Comparison of ENCODE assay signal across 8 cellular contexts in genomic region chr18:63074987-63075404, GRCh38.
DNase-seq lines count a peak whose midpoint lies in the region; ATAC-seq and TF ChIP-seq lines count a peak whose summit lies in the region.

No MANE protein-coding gene starts in this region.

- TF ChIP-seq RAD21 in liver (IDR thresholded peaks at IDR 0.05): peak in 1 of 2 donors; percentile 21

- no peaks in the 10 kb centered on the region for H3K36me3 ChIP-seq in Caco-2 (ENCODE audit: control insufficient read depth, insufficient read depth, low read length)
- H3K36me3 ChIP-seq in liver (ENCODE audit: control insufficient read depth in 4 of 4, insufficient read depth in 3 of 4, low read depth in 1 of 4, low read length in 3 of 4): no peaks in the 10 kb centered on the region

- H3K27ac Mint-ChIP-seq in Caco-2 (ENCODE audit: unreplicated experiment): peak overlapping the region; percentile 71

- TF ChIP-seq CTCF in Caco-2 (IDR thresholded peaks at IDR 0.05; ENCODE audit: insufficient read depth in 1 of 2, low read depth in 1 of 2, low read length in 1 of 2, severe bottlenecking in 1 of 2, unreplicated experiment in 1 of 2) (no peak), liver (IDR thresholded peaks at IDR 0.05; ENCODE audit: low read depth, low read length, missing input control) (no peak)

- no peaks in the 10 kb centered on the region for H3K27me3 Mint-ChIP-seq in Caco-2 (ENCODE audit: insufficient read depth, unreplicated experiment)

- TF ChIP-seq POLR2A in GM18505 (IDR thresholded peaks at IDR 0.05; ENCODE audit: borderline replicate concordance, extremely low read depth, insufficient read depth, insufficient read length): no peak

- H3K27me3 ChIP-seq in Caco-2 (replicated peaks; ENCODE audit: control insufficient read depth, insufficient read depth, low read length): no peaks in the 10 kb centered on the region
- H3K27me3 ChIP-seq in liver (ENCODE audit: control insufficient read depth in 4 of 4, insufficient read depth in 4 of 4, low read length in 3 of 4): no peaks in the 10 kb centered on the region

- POLR2A ChIA-PET in Caco-2 (lab: Charles Lee): no interaction called here

- H3K9ac ChIP-seq in liver (ENCODE audit: low read depth in 1 of 2, low read length in 2 of 2): peak overlapping the region; percentile 28 to 87

- H3K4me3 Mint-ChIP-seq in Caco-2 (ENCODE audit: unreplicated experiment): peak overlapping the region; percentile 80

- H3K4me3 ChIP-seq in Caco-2 (ENCODE audit: low read depth, low read length): peak overlapping the region; percentile 45
- peak overlapping the region; percentile 66 to 69 (median 69) for H3K4me3 ChIP-seq in liver (ENCODE audit: low read depth in 1 of 3, low read length in 3 of 3)

- peaks cover 22% of the 10 kb centered on the region for H3K4me1 ChIP-seq in Caco-2
- peaks cover 0 to 10% (median 2%) of the 10 kb centered on the region in 4 donors for H3K4me1 ChIP-seq in liver (ENCODE audit: control insufficient read depth in 4 of 4, insufficient read depth in 4 of 4, low read length in 3 of 4)

- peaks cover 5% of the 10 kb centered on the region for H3K9me3 Mint-ChIP-seq in Caco-2 (ENCODE audit: unreplicated experiment)

- intact Hi-C loops in Caco-2 (cut with micrococcal nuclease; ENCODE audit: unreplicated experiment): loop anchor here (1.0 kb wide), 2 partner anchors 13 to 25 kb away; no protein-coding TSS in a partner anchor

- H3K36me3 Mint-ChIP-seq in Caco-2 (ENCODE audit: insufficient read depth, unreplicated experiment): peaks cover 6% of the 10 kb centered on the region

- CTCF ChIA-PET in Caco-2 (lab: Charles Lee): interaction anchor here (0.6 kb wide), 1 partner anchor 362 kb away, joined by 3 read pairs; no protein-coding TSS in a partner anchor

- BruUV-seq in Caco-2 (replicated peaks; lab: Mats Ljungman, UMichigan): no TSS peak

- H3K27ac ChIP-seq in liver (ENCODE audit: low read depth in 1 of 2, low read length in 2 of 2): peak overlapping the region; percentile 50 to 60

- H3K9me3 ChIP-seq in Caco-2: no peaks in the 10 kb centered on the region
- peaks cover 0 to 4% (median 1%) of the 10 kb centered on the region in 4 donors for H3K9me3 ChIP-seq in liver (ENCODE audit: control insufficient read depth in 4 of 4, low read length in 3 of 4)

- H3K4me1 Mint-ChIP-seq in Caco-2 (ENCODE audit: low read depth, unreplicated experiment): peaks cover 10% of the 10 kb centered on the region

- no peak for ATAC-seq in GM18505 (IDR thresholded peaks at IDR 0.05; ENCODE audit: unreplicated experiment)

- DNase-seq in Caco-2 (peak; percentile 70 to 75), HCEC 1CT (peak; percentile 35), NCI-H2196 (lab: John Stamatoyannopoulos, UW; ENCODE audit: unreplicated experiment) (peak; percentile 82), dermis microvascular lymphatic vessel endothelial cell (ENCODE audit: low read depth in 2 of 2) (peak; percentile 4 to 44)
- DNase-seq in activated CD4-positive, alpha-beta T cell treated with anti-CD3 and anti-CD28 coated beads, Interleukin-2, amount 50 U/mL, for 24 hours (ENCODE audit: low read depth in 1 of 2, low spot score in 1 of 2): peak; percentile 23 to 55
- DNase-seq in stimulated activated CD4-positive, alpha-beta T cell treated with anti-CD3 and anti-CD28 coated beads, Interleukin-4, amount 100 ng/mL, for 1 hour: peak; percentile 67

- WGBS in liver: 3% methylated on average over 19 of the region's 19 CpGs

TF ChIP-seq in liver, 16 proteins besides CTCF, POLR2A, EP300 and RAD21:
- TF ChIP-seq MAX (IDR thresholded peaks at IDR 0.05): no peak
- peak; percentile 30 for TF ChIP-seq YY1 (IDR thresholded peaks at IDR 0.05)

Comparison
In these comparisons a context has a peak if more than half of its experiments do, and no peak if none do; other contexts are left out.
1. DNase-seq: peak in every context shown above with its lines; median percentile 82 in NCI-H2196; 72 in Caco-2; 67 in stimulated activated CD4-positive, alpha-beta T cell treated with anti-CD3 and anti-CD28 coated beads, Interleukin-4, amount 100 ng/mL, for 1 hour; 39 in activated CD4-positive, alpha-beta T cell treated with anti-CD3 and anti-CD28 coated beads, Interleukin-2, amount 50 U/mL, for 24 hours; 35 in HCEC 1CT; 24 in dermis microvascular lymphatic vessel endothelial cell.